29 cellular contexts compared by ENCODE assay signal in genomic region chr19:36090930-36091695, GRCh38. TPM values are rescaled to one million over a fixed set of nuclear protein-coding genes. Genes with fewer than 3 reads are reported as not detected.
"Had no signal": no experiment of that assay in that cellular context is flagged by ENCODE, and none has a peak within 500 bp of the region (broad histone marks: within the 10 kb centered on the region; RNA-seq: fewer than 3 reads in every experiment).

No MANE protein-coding gene starts in this region.

- DNase-seq: activated CD4-positive, alpha-beta memory T cell treated with anti-CD3 and anti-CD28 coated beads, Interleukin-2, amount 10 ng/mL, durations not matched to agents 7 days and 5 days; activated CD4-positive, alpha-beta T cell treated with anti-CD3 and anti-CD28 coated beads for 1 hour; activated CD4-positive, alpha-beta T cell treated with anti-CD3 and anti-CD28 coated beads for 48 hours; activated CD4-positive, CD25-positive, alpha-beta regulatory T cell; activated effector memory CD4-positive, alpha-beta T cell treated with Interleukin-2 at 50 U/mL for 16 hours; activated naive CD4-positive, alpha-beta T cell treated with anti-CD3 and anti-CD28 coated beads, Interleukin-2, amount 10 ng/mL, durations not matched to agents 7 days and 5 days; activated naive CD8-positive, alpha-beta T cell treated with anti-CD3 and anti-CD28 coated beads, Interleukin-2, amount 50 U/mL, for 24 hours; activated T-cell treated with anti-CD3 and anti-CD28 coated beads, Interleukin-2, amount 50 U/mL, for 4 hours; anterior cingulate cortex; MM.1S; MV-4-11; NCI-H1092; NCI-H1436 treated with DMSO at 0.1 percent for 48 hours; NCI-H1694 treated with DMSO at 0.1 percent for 48 hours; NCI-H2029; NCI-H345; NCI-H524 treated with DMSO at 0.1 percent for 48 hours; SHP77; SJCRH30; T1000; WERI-Rb-1 had no signal

- H3K27ac ChIP-seq: KMS-11, SJCRH30, SK-N-MC, WERI-Rb-1 had no signal

- H3K9me3 ChIP-seq: SJCRH30 had no signal

- H3K9ac ChIP-seq: KMS-11 had no signal

- H3K4me3 ChIP-seq: SJCRH30, SK-N-MC had no signal

- ATAC-seq: activated naive CD8-positive, alpha-beta T cell treated with anti-CD3 and anti-CD28 coated beads, Interleukin-2, amount 50 U/mL, for 24 hours; activated T-cell treated with anti-CD3 and anti-CD28 coated beads, Interleukin-2, amount 50 U/mL, for 4 hours had no signal

- H3K27me3 ChIP-seq: SJCRH30 had no signal

- H3K4me1 ChIP-seq: SJCRH30 had no signal

- H3K4me2 ChIP-seq: KMS-11 had no signal

RNA-seq across cellular contexts. Expression of gene OVOL3, which starts 19.8 kb away (rescaled TPM):
- total RNA-seq: activated CD4-positive, alpha-beta memory T cell treated with anti-CD3 and anti-CD28 coated beads, Interleukin-2, amount 10 ng/mL, durations not matched to agents 7 days and 5 days; activated T-cell treated with anti-CD3 and anti-CD28 coated beads, Interleukin-2, amount 50 U/mL, for 4 hours; bronchial epithelial cell; LHCN-M2; NCI-H460; RPMI7951; T-helper 1 cell treated with Interleukin-12 subunit alpha and Interleukin-12 subunit beta and Interleukin-4 antibody, amounts not matched to agents 30 ng/mL and 1 ng/mL, for 36 hours; T-helper 2 cell treated with Interferon-gamma antibody and Interleukin-4, amounts not matched to agents 100 ng/mL and 5 ng/mL, for 36 hours had no signal
